ENCODE assay signal across 25 cellular contexts in the genomic region with DNA sequence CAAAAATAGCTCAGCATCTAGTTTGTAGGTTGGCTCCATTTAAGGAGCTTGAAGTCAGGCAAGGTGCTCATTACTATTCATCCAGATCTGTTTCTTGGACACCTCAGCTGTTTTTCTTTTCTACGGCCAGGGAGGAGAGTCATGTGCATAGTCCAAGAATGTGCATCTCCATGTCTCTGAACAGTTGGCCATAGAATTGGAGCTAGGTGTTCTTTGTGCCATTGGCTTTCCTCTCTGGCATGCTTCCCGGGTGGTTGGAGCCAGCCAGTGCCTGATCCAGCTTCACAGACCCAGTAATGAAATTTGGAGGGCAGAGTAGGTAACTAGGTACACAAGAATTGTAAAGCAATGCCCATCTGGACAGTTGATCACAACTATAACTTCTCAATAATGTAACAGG. TPM values are rescaled to one million over a fixed set of nuclear protein-coding genes. Genes with fewer than 3 reads are reported as not detected.
"Had no signal": no experiment of that assay in that cellular context is flagged by ENCODE, and none has a peak within 500 bp of the region (broad histone marks: within the 10 kb centered on the region; RNA-seq: fewer than 3 reads in every experiment).

No MANE protein-coding gene starts in this region.

- H3K4me3 ChIP-seq: colonic mucosa, left lung, prostate gland, skin epidermis, testis, tibial nerve had no signal

- H3K9me3 ChIP-seq: colonic mucosa, left lung, prostate gland, testis, tibial nerve had no signal

- H3K79me2 ChIP-seq: parathyroid adenoma had no signal

- H3K4me3 Mint-ChIP-seq: endodermal cell; naive B cell; nephron progenitor cell; stimulated activated naive B cell treated with anti-CD40 and anti-IgM and Interleukin-4, amounts not matched to agents 10 μg/mL and 1 μg/mL and 100 μg/mL, for 72 hours; stimulated activated naive CD8-positive, alpha-beta T cell treated with anti-CD3 and anti-CD28 coated beads, Interleukin-15, amount 100 ng/mL, for 72 hours had no signal

- ATAC-seq: foreskin keratinocyte; left lung; sciatic nerve; stimulated activated naive B cell treated with anti-CD40 and anti-IgM and Interleukin-4, amounts not matched to agents 10 μg/mL and 1 μg/mL and 100 μg/mL, for 72 hours; stimulated activated naive CD8-positive, alpha-beta T cell treated with anti-CD3 and anti-CD28 coated beads, Interleukin-15, amount 100 ng/mL, for 72 hours had no signal

- H3K9ac ChIP-seq: parathyroid adenoma had no signal

- H3K4me1 Mint-ChIP-seq: endodermal cell; naive B cell; stimulated activated naive B cell treated with anti-CD40 and anti-IgM and Interleukin-4, amounts not matched to agents 10 μg/mL and 1 μg/mL and 100 μg/mL, for 72 hours; stimulated activated naive CD8-positive, alpha-beta T cell treated with anti-CD3 and anti-CD28 coated beads, Interleukin-15, amount 100 ng/mL, for 72 hours had no signal

- H3K9me3 Mint-ChIP-seq: endodermal cell; nephron progenitor cell; stimulated activated naive CD8-positive, alpha-beta T cell treated with anti-CD3 and anti-CD28 coated beads, Interleukin-15, amount 100 ng/mL, for 72 hours had no signal

- DNase-seq: cerebellar nuclear complex; colonic mucosa; dermis blood vessel endothelial cell; endodermal cell; erythroblast; foreskin keratinocyte; head of caudate nucleus; hypothalamus; kidney glomerular epithelial cell; left lung; mesendoderm; naive B cell; nephron progenitor cell; retina; stimulated activated CD4-positive, alpha-beta T cell treated with anti-CD3 and anti-CD28 coated beads, Interleukin-2, amount 100 ng/mL, for 24 hours; stimulated activated CD4-positive, alpha-beta T cell treated with anti-CD3 and anti-CD28 coated beads, Interleukin-4, amount 100 ng/mL, for 4 hours; stimulated activated naive B cell treated with anti-CD40 and anti-IgM and Interleukin-4, amounts not matched to agents 10 μg/mL and 1 μg/mL and 100 μg/mL, for 72 hours; stimulated activated naive CD8-positive, alpha-beta T cell treated with anti-CD3 and anti-CD28 coated beads, Interleukin-15, amount 100 ng/mL, for 72 hours; testis had no signal

- H3K4me1 ChIP-seq: colonic mucosa, foreskin keratinocyte, left lung, parathyroid adenoma, prostate gland, testis, tibial nerve had no signal

- H3K27ac ChIP-seq: colonic mucosa, foreskin keratinocyte, left lung, parathyroid adenoma, prostate gland, skin epidermis, testis, tibial nerve had no signal

- H3K27ac Mint-ChIP-seq: endodermal cell; naive B cell; nephron progenitor cell; stimulated activated naive B cell treated with anti-CD40 and anti-IgM and Interleukin-4, amounts not matched to agents 10 μg/mL and 1 μg/mL and 100 μg/mL, for 72 hours had no signal

- H3K36me3 Mint-ChIP-seq: naive B cell; stimulated activated naive B cell treated with anti-CD40 and anti-IgM and Interleukin-4, amounts not matched to agents 10 μg/mL and 1 μg/mL and 100 μg/mL, for 72 hours had no signal

- H2AFZ ChIP-seq: parathyroid adenoma had no signal

- H3K27me3 ChIP-seq: colonic mucosa, foreskin keratinocyte, left lung, testis, tibial nerve had no signal

- H3K36me3 ChIP-seq: colonic mucosa, left lung, prostate gland, tibial nerve had no signal

RNA-seq across cellular contexts. Expression of a gene that starts 21.6 kb away (rescaled TPM):
- total RNA-seq: endothelial cell of umbilical vein, foreskin keratinocyte had no signal
- polyA plus RNA-seq: endothelial cell of umbilical vein, foreskin keratinocyte had no signal
